ENCODE assay signal across 15 cellular contexts in genomic region chr16:15769239-15769638, GRCh38.
DNase-seq lines count a peak whose midpoint lies in the region; ATAC-seq and TF ChIP-seq lines count a peak whose summit lies in the region.
"Had no signal": no experiment of that assay in that cellular context is flagged by ENCODE, and none has a peak within 500 bp of the region (broad histone marks: within the 10 kb centered on the region; RNA-seq: fewer than 3 reads in every experiment).

No MANE protein-coding gene starts in this region.

- no peak overlapping the region for H4K91ac ChIP-seq in neuronal stem cell (ENCODE audit: low read depth, low read length, poor library complexity)

- H3K9ac ChIP-seq in neuronal stem cell (ENCODE audit: low read depth, low read length, poor library complexity) = peak overlapping the region; percentile 47
- H3K9ac ChIP-seq: BLaER1 treated with 17β-estradiol and CSF1 and Interleukin-3, amounts not matched to agents 10 nM and 100 nM; GM23248 had no signal

- H3K18ac ChIP-seq in neuronal stem cell (ENCODE audit: low read length) = no peak overlapping the region

- H3K4ac ChIP-seq in neuronal stem cell (ENCODE audit: low read length) = no peak overlapping the region

- no peak overlapping the region for H3K4me2 ChIP-seq in neuronal stem cell (ENCODE audit: insufficient read depth, low read length, poor library complexity, severe bottlenecking)
- H3K4me2 ChIP-seq: BLaER1 treated with 17β-estradiol and CSF1 and Interleukin-3, amounts not matched to agents 10 nM and 100 nM had no signal

- intact Hi-C loops in right cardiac atrium (cut with DNase I) (loop anchor here in 2 of 4 donors (5.0 to 10.0 kb wide), 3 partner anchors 48 to 356 kb away; no protein-coding TSS in a partner anchor), cardiac septum (cut with DNase I) (loop anchor here (5.0 to 10.0 kb wide), 3 partner anchors 53 to 426 kb away; no protein-coding TSS in a partner anchor), testis (cut with DNase I; ENCODE audit: low total_unique reads) (no loop called here)

- no peaks in the 10 kb centered on the region for H3K79me1 ChIP-seq in neuronal stem cell (ENCODE audit: low read depth, low read length)

- peak overlapping the region; percentile 2 for H3K27ac ChIP-seq in right cardiac atrium (ENCODE audit: low read length)
- no peak overlapping the region for H3K27ac ChIP-seq in neuronal stem cell (replicated peaks; ENCODE audit: low read length)
- peak overlapping the region; percentile 74 to 83 for H3K27ac ChIP-seq in testis
- H3K27ac ChIP-seq: BLaER1 treated with 17β-estradiol and CSF1 and Interleukin-3, amounts not matched to agents 10 nM and 100 nM; GM23248 had no signal

- no peak overlapping the region for H3K14ac ChIP-seq in neuronal stem cell (ENCODE audit: low read length)

- TF ChIP-seq CTCF in testis (IDR thresholded peaks at IDR 0.05) = no peak

- ATAC-seq in right cardiac atrium (no peak), GM21576 (IDR thresholded peaks at IDR 0.05; ENCODE audit: unreplicated experiment) (no peak)

- no peak for TF ChIP-seq POLR2A in testis (IDR thresholded peaks at IDR 0.05)

- H3K23ac ChIP-seq in neuronal stem cell (ENCODE audit: low read depth, low read length, poor library complexity) = no peak overlapping the region

- H2BK12ac ChIP-seq in neuronal stem cell (ENCODE audit: low read length) = no peak overlapping the region

- H3K27me3 ChIP-seq in right cardiac atrium (ENCODE audit: control insufficient read depth, insufficient read depth) (no peaks in the 10 kb centered on the region), neuronal stem cell (ENCODE audit: control insufficient read depth in 3 of 3, insufficient read depth in 3 of 3, low read depth in 1 of 3, low read length in 3 of 3) (peaks cover 0 to 3% (median 0%) of the 10 kb centered on the region in 3 experiments), testis (no peaks in the 10 kb centered on the region)
- H3K27me3 ChIP-seq: BLaER1 treated with 17β-estradiol and CSF1 and Interleukin-3, amounts not matched to agents 10 nM and 100 nM had no signal

- no peak overlapping the region for H2BK120ac ChIP-seq in neuronal stem cell (ENCODE audit: low read depth, low read length)

- WGBS in right cardiac atrium = 94% methylated on average over 8 of the region's 8 CpGs
- WGBS in neuronal stem cell (ENCODE audit: extremely low coverage in 2 of 2, insufficient read length in 2 of 2, insufficient replicate concordance in 1 of 2), 2 donors = no CpG with 5 or more reads among the region's 8 CpGs
- 83 to 90% methylated on average over 8 of the region's 8 CpGs for WGBS in testis, 2 donors

- no peak overlapping the region for H3K4me3 ChIP-seq in right cardiac atrium (ENCODE audit: low read length)
- no peak overlapping the region for H3K4me3 ChIP-seq in neuronal stem cell (ENCODE audit: low read length in 2 of 2)
- no peak overlapping the region for H3K4me3 ChIP-seq in testis
- H3K4me3 ChIP-seq: BLaER1 treated with 17β-estradiol and CSF1 and Interleukin-3, amounts not matched to agents 10 nM and 100 nM; GM23248 had no signal

- H3K36me3 ChIP-seq in neuronal stem cell (replicated peaks in 1 of 2; ENCODE audit: control insufficient read depth in 2 of 2, insufficient read depth in 2 of 2, low read length in 2 of 2) (no peaks in the 10 kb centered on the region), testis (ENCODE audit: low read depth, missing control alignments) (no peaks in the 10 kb centered on the region)
- H3K36me3 ChIP-seq: BLaER1 treated with 17β-estradiol and CSF1 and Interleukin-3, amounts not matched to agents 10 nM and 100 nM had no signal

- H2BK5ac ChIP-seq in neuronal stem cell (ENCODE audit: low read length) = no peak overlapping the region

- no peak overlapping the region for H4K8ac ChIP-seq in neuronal stem cell (ENCODE audit: low read depth, low read length)

- no peak overlapping the region for H2AK5ac ChIP-seq in neuronal stem cell (ENCODE audit: low read depth, low read length)

- no peak overlapping the region for H2BK15ac ChIP-seq in neuronal stem cell (ENCODE audit: low read length)

- no peaks in the 10 kb centered on the region for H3K4me1 ChIP-seq in right cardiac atrium (ENCODE audit: control insufficient read depth, insufficient read depth, low read length)
- peaks cover 0 to 3% of the 10 kb centered on the region in 2 donors for H3K4me1 ChIP-seq in neuronal stem cell (ENCODE audit: control insufficient read depth in 2 of 2, insufficient read depth in 1 of 2, low read depth in 1 of 2, low read length in 2 of 2)
- peaks cover 17% of the 10 kb centered on the region for H3K4me1 ChIP-seq in testis

- no peak overlapping the region for H2AFZ ChIP-seq in neuronal stem cell (ENCODE audit: low read length)
- H2AFZ ChIP-seq: GM23248 had no signal

- DNase-seq in right cardiac atrium (no peak), cardiac septum (ENCODE audit: low spot score) (no peak), neuronal stem cell (ENCODE audit: low spot score) (no peak), testis (no peak), 8988T (no peak), GOT3 (lab: John Stamatoyannopoulos, UW) (no peak)
- DNase-seq: ACHN; CD4-positive, CD25-positive, alpha-beta regulatory T cell; DMS53; GF-D8; GM23248; H7; IMR-90 had no signal

- H3K9me3 ChIP-seq in right cardiac atrium (ENCODE audit: control insufficient read depth, low read length) (no peaks in the 10 kb centered on the region), neuronal stem cell (replicated peaks in 1 of 2; ENCODE audit: control insufficient read depth in 2 of 2, insufficient read depth in 1 of 2, low read depth in 1 of 2, low read length in 2 of 2) (no peaks in the 10 kb centered on the region), testis (no peaks in the 10 kb centered on the region)
